13 cellular contexts compared by ENCODE assay signal in genomic region chr15:95684693-95685115, GRCh38.
A peak's percentile ranks its signal among the peaks of the same experiment; 100 is the strongest.
DNase-seq lines count a peak whose midpoint lies in the region; ATAC-seq and TF ChIP-seq lines count a peak whose summit lies in the region.
"Had no signal": no experiment of that assay in that cellular context is flagged by ENCODE, and none has a peak within 500 bp of the region (broad histone marks: within the 10 kb centered on the region; RNA-seq: fewer than 3 reads in every experiment).

No MANE protein-coding gene starts in this region.

- peak overlapping the region; percentile 69 for H3K27ac ChIP-seq in GM23248
- H3K27ac ChIP-seq in RWPE2 (ENCODE audit: poor library complexity, severe bottlenecking): peak overlapping the region; percentile 80
- H3K27ac ChIP-seq: Peyer's patch, transverse colon had no signal

- DNase-seq in GM23248: peak; percentile 90
- no peak for DNase-seq in RWPE2 (ENCODE audit: low spot score)
- DNase-seq in fibroblast of mammary gland (ENCODE audit: low read depth): peak; percentile 94
- DNase-seq in retinal pigment epithelial cell (ENCODE audit: low read depth): peak; percentile 16
- DNase-seq in naive thymus-derived CD8-positive, alpha-beta T cell: no peak
- DNase-seq in activated naive CD4-positive, alpha-beta T cell treated with anti-CD3 and anti-CD28 coated beads, Interleukin-2, amount 10 ng/mL, durations not matched to agents 7 days and 5 days: no peak
- no peak for DNase-seq in COLO668 (lab: John Stamatoyannopoulos, UW; ENCODE audit: unreplicated experiment)
- DNase-seq: DND-41, NCI-H2029, Peyer's patch, transverse colon had no signal

- ATAC-seq in RWPE2 (ENCODE audit: low read depth) (peak; percentile 98), HG02852 (IDR thresholded peaks at IDR 0.05; ENCODE audit: unreplicated experiment) (no peak)
- ATAC-seq in naive thymus-derived CD8-positive, alpha-beta T cell: no peak

- no peaks in the 10 kb centered on the region for H3K27me3 ChIP-seq in GM23248 (replicated peaks; ENCODE audit: insufficient read depth)
- no peaks in the 10 kb centered on the region for H3K27me3 ChIP-seq in RWPE2 (ENCODE audit: insufficient read depth, poor library complexity, severe bottlenecking)
- H3K27me3 ChIP-seq: ovary, Peyer's patch, transverse colon had no signal

- POLR2A ChIA-PET in naive thymus-derived CD8-positive, alpha-beta T cell (lab: Charles Lee): no interaction called here

- H3K4me2 ChIP-seq in GM23248 (ENCODE audit: unreplicated experiment): peak overlapping the region; percentile 55

- H3K27ac Mint-ChIP-seq in naive thymus-derived CD8-positive, alpha-beta T cell: no peak overlapping the region
- no peak overlapping the region for H3K27ac Mint-ChIP-seq in activated naive CD4-positive, alpha-beta T cell treated with anti-CD3 and anti-CD28 coated beads, Interleukin-2, amount 10 ng/mL, durations not matched to agents 7 days and 5 days

- peak overlapping the region; percentile 40 for H2AFZ ChIP-seq in GM23248

- H3K36me3 Mint-ChIP-seq in naive thymus-derived CD8-positive, alpha-beta T cell: no peaks in the 10 kb centered on the region
- H3K36me3 Mint-ChIP-seq in activated naive CD4-positive, alpha-beta T cell treated with anti-CD3 and anti-CD28 coated beads, Interleukin-2, amount 10 ng/mL, durations not matched to agents 7 days and 5 days: no peaks in the 10 kb centered on the region

- no peaks in the 10 kb centered on the region for H4K20me1 ChIP-seq in GM23248 (ENCODE audit: insufficient read depth)

- H3K79me2 ChIP-seq in GM23248 (ENCODE audit: insufficient read depth): no peaks in the 10 kb centered on the region

- WGBS in GM23248 (ENCODE audit: low coverage in 1 of 2, low lambda C conversion rate in 2 of 2, missing lambda C conversion rate in 2 of 2), 2 experiments: 0% methylated on average over 1 of the region's 1 CpG

- in situ Hi-C loops in GM23248 (cut with MboI): no loop called here

- CTCF ChIA-PET in activated naive CD4-positive, alpha-beta T cell treated with anti-CD3 and anti-CD28 coated beads, Interleukin-2, amount 10 ng/mL, durations not matched to agents 7 days and 5 days (lab: Charles Lee): no interaction called here

- H3K9me3 Mint-ChIP-seq in naive thymus-derived CD8-positive, alpha-beta T cell: peaks cover 0 to 3% (median 0%) of the 10 kb centered on the region in 9 donors
- H3K9me3 Mint-ChIP-seq in activated naive CD4-positive, alpha-beta T cell treated with anti-CD3 and anti-CD28 coated beads, Interleukin-2, amount 10 ng/mL, durations not matched to agents 7 days and 5 days: no peaks in the 10 kb centered on the region

- TF ChIP-seq CTCF in RWPE2 (IDR thresholded peaks at IDR 0.05; ENCODE audit: poor library complexity, severe bottlenecking) (no peak), fibroblast of mammary gland (conservative IDR thresholded peaks at IDR 0.05; ENCODE audit: control insufficient read depth, insufficient read depth, low read depth, low read length) (no peak), retinal pigment epithelial cell (conservative IDR thresholded peaks at IDR 0.05; ENCODE audit: low read depth, low read length) (no peak)

- no peaks in the 10 kb centered on the region for H3K9me2 ChIP-seq in GM23248 (ENCODE audit: insufficient read depth)

- H3K4me1 Mint-ChIP-seq in naive thymus-derived CD8-positive, alpha-beta T cell: no peaks in the 10 kb centered on the region
- H3K4me1 Mint-ChIP-seq in activated naive CD4-positive, alpha-beta T cell treated with anti-CD3 and anti-CD28 coated beads, Interleukin-2, amount 10 ng/mL, durations not matched to agents 7 days and 5 days: no peaks in the 10 kb centered on the region

- peaks cover 10% of the 10 kb centered on the region for H3F3A ChIP-seq in GM23248 (ENCODE audit: insufficient read depth)

- H3K9ac ChIP-seq in GM23248: peak overlapping the region; percentile 10; the same call in 1 of the 2 replicates

- H3K4me3 ChIP-seq in GM23248: peak overlapping the region; percentile 25; the same call in 1 of the 2 replicates
- no peak overlapping the region for H3K4me3 ChIP-seq in RWPE2 (ENCODE audit: severe bottlenecking)
- H3K4me3 ChIP-seq in fibroblast of mammary gland (ENCODE audit: control insufficient read depth, low read depth, low read length): no peak overlapping the region
- no peak overlapping the region for H3K4me3 ChIP-seq in retinal pigment epithelial cell (ENCODE audit: low read length)
- H3K4me3 ChIP-seq: ovary, Peyer's patch, transverse colon had no signal

- H3K27me3 Mint-ChIP-seq in naive thymus-derived CD8-positive, alpha-beta T cell: peaks cover 0 to 9% (median 4%) of the 10 kb centered on the region in 5 donors
- H3K27me3 Mint-ChIP-seq in activated naive CD4-positive, alpha-beta T cell treated with anti-CD3 and anti-CD28 coated beads, Interleukin-2, amount 10 ng/mL, durations not matched to agents 7 days and 5 days: no peaks in the 10 kb centered on the region

- H3K9me3 ChIP-seq in GM23248 (ENCODE audit: low read depth) (no peaks in the 10 kb centered on the region), RWPE2 (ENCODE audit: severe bottlenecking) (no peaks in the 10 kb centered on the region)
- H3K9me3 ChIP-seq: ovary, Peyer's patch, transverse colon had no signal

- no peak overlapping the region for H3K4me3 Mint-ChIP-seq in naive thymus-derived CD8-positive, alpha-beta T cell
- H3K4me3 Mint-ChIP-seq in activated naive CD4-positive, alpha-beta T cell treated with anti-CD3 and anti-CD28 coated beads, Interleukin-2, amount 10 ng/mL, durations not matched to agents 7 days and 5 days: no peak overlapping the region

- no peaks in the 10 kb centered on the region for H3K36me3 ChIP-seq in GM23248 (ENCODE audit: low read depth)
- no peaks in the 10 kb centered on the region for H3K36me3 ChIP-seq in RWPE2 (ENCODE audit: low read depth)
- H3K36me3 ChIP-seq: ovary, Peyer's patch, transverse colon had no signal

- peaks cover 25% of the 10 kb centered on the region for H3K4me1 ChIP-seq in GM23248 (ENCODE audit: insufficient read depth)
- peaks cover 40% of the 10 kb centered on the region for H3K4me1 ChIP-seq in RWPE2 (ENCODE audit: insufficient read depth, poor library complexity, severe bottlenecking)
- H3K4me1 ChIP-seq: Peyer's patch, transverse colon had no signal

Comparison
In these comparisons a context has a peak if more than half of its experiments do, and no peak if none do; other contexts are left out.
1. DNase-seq: peak in GM23248 (single experiment), fibroblast of mammary gland (single experiment) and retinal pigment epithelial cell (single experiment); none in RWPE2 (single experiment), naive thymus-derived CD8-positive, alpha-beta T cell (0 of 10), activated naive CD4-positive, alpha-beta T cell treated with anti-CD3 and anti-CD28 coated beads, Interleukin-2, amount 10 ng/mL, durations not matched to agents 7 days and 5 days (single experiment) and COLO668 (single experiment).